Comparison of ENCODE assay signal across 22 cellular contexts in genomic region chr2:179812501-179812900, GRCh38. TPM values are rescaled to one million over a fixed set of nuclear protein-coding genes. Genes with fewer than 3 reads are reported as not detected.
DNase-seq lines count a peak whose midpoint lies in the region; ATAC-seq and TF ChIP-seq lines count a peak whose summit lies in the region.
"Had no signal": no experiment of that assay in that cellular context is flagged by ENCODE, and none has a peak within 500 bp of the region (broad histone marks: within the 10 kb centered on the region; RNA-seq: fewer than 3 reads in every experiment).

No MANE protein-coding gene starts in this region.

- no peak overlapping the region for H2AFZ ChIP-seq in SK-N-SH (ENCODE audit: low read depth)

- H3K27ac ChIP-seq in SK-N-SH (ENCODE audit: low read depth in 2 of 2, low read length in 1 of 2): no peak overlapping the region
- H3K27ac ChIP-seq: 22Rv1; BLaER1 treated with 17β-estradiol and CSF1 and Interleukin-3, amounts not matched to agents 10 nM and 100 nM had no signal

- no peaks in the 10 kb centered on the region for H3K27me3 ChIP-seq in SK-N-SH (ENCODE audit: insufficient read depth)
- H3K27me3 ChIP-seq: BLaER1 treated with 17β-estradiol and CSF1 and Interleukin-3, amounts not matched to agents 10 nM and 100 nM had no signal

- H3K4me2 ChIP-seq in SK-N-SH: no peak overlapping the region
- H3K4me2 ChIP-seq: BLaER1 treated with 17β-estradiol and CSF1 and Interleukin-3, amounts not matched to agents 10 nM and 100 nM had no signal

- H3K4me3 ChIP-seq in SK-N-SH (ENCODE audit: low read depth in 2 of 2, low read length in 1 of 2) (no peak overlapping the region), fibroblast of mammary gland (ENCODE audit: control insufficient read depth, low read depth, low read length) (no peak overlapping the region)
- H3K4me3 ChIP-seq: BLaER1 treated with 17β-estradiol and CSF1 and Interleukin-3, amounts not matched to agents 10 nM and 100 nM had no signal

- no peak for TF ChIP-seq RAD21 in SK-N-SH (IDR thresholded peaks at IDR 0.05; ENCODE audit: low read length)

- no peak for TF ChIP-seq EP300 in SK-N-SH (IDR thresholded peaks at IDR 0.05; ENCODE audit: borderline replicate concordance in 1 of 2, low read depth in 1 of 2, low read length in 1 of 2)

- no peaks in the 10 kb centered on the region for H3F3A ChIP-seq in SK-N-SH (replicated peaks; ENCODE audit: insufficient read depth)

- CTCF ChIA-PET in SK-N-SH (lab: Yijun Ruan, JAX): no interaction called here
- CTCF ChIA-PET in activated CD4-positive, alpha-beta T cell treated with anti-CD3 and anti-CD28 coated beads, Interleukin-2, amount 10 ng/mL, durations not matched to agents 7 days and 5 days (lab: Charles Lee): no interaction called here

- peaks cover 4% of the 10 kb centered on the region for H3K9me3 Mint-ChIP-seq in activated CD4-positive, alpha-beta T cell treated with anti-CD3 and anti-CD28 coated beads, Interleukin-2, amount 10 ng/mL, durations not matched to agents 7 days and 5 days
- no peaks in the 10 kb centered on the region for H3K9me3 Mint-ChIP-seq in activated T-helper 1 cell treated with anti-CD3 and anti-CD28 coated beads, Interleukin-12 subunit alpha, Interleukin-12 subunit beta, Interleukin-2, Interleukin-4 antibody, amounts not matched to agents 30 ng/mL and 10 ng/mL and 1 ng/mL, durations not matched to agents 14 hours and 24 hours and 36 hours

- POLR2A ChIA-PET in SK-N-SH (lab: Yijun Ruan, JAX): no interaction called here
- POLR2A ChIA-PET in activated CD4-positive, alpha-beta T cell treated with anti-CD3 and anti-CD28 coated beads, Interleukin-2, amount 10 ng/mL, durations not matched to agents 7 days and 5 days (lab: Charles Lee): no interaction called here

- no peak overlapping the region for H3K4me3 Mint-ChIP-seq in activated CD4-positive, alpha-beta T cell treated with anti-CD3 and anti-CD28 coated beads, Interleukin-2, amount 10 ng/mL, durations not matched to agents 7 days and 5 days
- no peak overlapping the region for H3K4me3 Mint-ChIP-seq in activated T-helper 1 cell treated with anti-CD3 and anti-CD28 coated beads, Interleukin-12 subunit alpha, Interleukin-12 subunit beta, Interleukin-2, Interleukin-4 antibody, amounts not matched to agents 30 ng/mL and 10 ng/mL and 1 ng/mL, durations not matched to agents 14 hours and 24 hours and 36 hours
- H3K4me3 Mint-ChIP-seq: CD8-positive, alpha-beta T cell had no signal

- TF ChIP-seq CTCF in SK-N-SH (IDR thresholded peaks at IDR 0.05) (no peak), fibroblast of mammary gland (conservative IDR thresholded peaks at IDR 0.05; ENCODE audit: control insufficient read depth, insufficient read depth, low read depth, low read length) (no peak)

- H4K20me1 ChIP-seq in SK-N-SH (ENCODE audit: insufficient read depth): no peaks in the 10 kb centered on the region
- H4K20me1 ChIP-seq: BLaER1 treated with 17β-estradiol and CSF1 and Interleukin-3, amounts not matched to agents 10 nM and 100 nM had no signal

- no peak overlapping the region for H3K9ac ChIP-seq in SK-N-SH
- H3K9ac ChIP-seq: BLaER1 treated with 17β-estradiol and CSF1 and Interleukin-3, amounts not matched to agents 10 nM and 100 nM had no signal

- no peaks in the 10 kb centered on the region for H3K36me3 ChIP-seq in SK-N-SH (replicated peaks in 1 of 2; ENCODE audit: control insufficient read depth in 1 of 2, insufficient read depth in 2 of 2, low read length in 1 of 2)
- H3K36me3 ChIP-seq: BLaER1 treated with 17β-estradiol and CSF1 and Interleukin-3, amounts not matched to agents 10 nM and 100 nM had no signal

- no peaks in the 10 kb centered on the region for H3K79me2 ChIP-seq in SK-N-SH (ENCODE audit: insufficient read depth)

- no peaks in the 10 kb centered on the region for H3K9me2 ChIP-seq in SK-N-SH

- no peaks in the 10 kb centered on the region for H3K27me3 Mint-ChIP-seq in activated CD4-positive, alpha-beta T cell treated with anti-CD3 and anti-CD28 coated beads, Interleukin-2, amount 10 ng/mL, durations not matched to agents 7 days and 5 days
- no peaks in the 10 kb centered on the region for H3K27me3 Mint-ChIP-seq in activated T-helper 1 cell treated with anti-CD3 and anti-CD28 coated beads, Interleukin-12 subunit alpha, Interleukin-12 subunit beta, Interleukin-2, Interleukin-4 antibody, amounts not matched to agents 30 ng/mL and 10 ng/mL and 1 ng/mL, durations not matched to agents 14 hours and 24 hours and 36 hours (ENCODE audit: insufficient read depth)

- no peak overlapping the region for H3K27ac Mint-ChIP-seq in activated CD4-positive, alpha-beta T cell treated with anti-CD3 and anti-CD28 coated beads, Interleukin-2, amount 10 ng/mL, durations not matched to agents 7 days and 5 days
- H3K27ac Mint-ChIP-seq in activated T-helper 1 cell treated with anti-CD3 and anti-CD28 coated beads, Interleukin-12 subunit alpha, Interleukin-12 subunit beta, Interleukin-2, Interleukin-4 antibody, amounts not matched to agents 30 ng/mL and 10 ng/mL and 1 ng/mL, durations not matched to agents 14 hours and 24 hours and 36 hours: no peak overlapping the region
- H3K27ac Mint-ChIP-seq: CD8-positive, alpha-beta T cell had no signal

- no peaks in the 10 kb centered on the region for H3K4me1 Mint-ChIP-seq in activated CD4-positive, alpha-beta T cell treated with anti-CD3 and anti-CD28 coated beads, Interleukin-2, amount 10 ng/mL, durations not matched to agents 7 days and 5 days
- H3K4me1 Mint-ChIP-seq in activated T-helper 1 cell treated with anti-CD3 and anti-CD28 coated beads, Interleukin-12 subunit alpha, Interleukin-12 subunit beta, Interleukin-2, Interleukin-4 antibody, amounts not matched to agents 30 ng/mL and 10 ng/mL and 1 ng/mL, durations not matched to agents 14 hours and 24 hours and 36 hours (ENCODE audit: low read depth): no peaks in the 10 kb centered on the region

- no peak for ATAC-seq in SK-N-SH treated with all-trans-retinoic acid at 6 μM for 48 hours
- ATAC-seq in activated CD4-positive, CD25-positive, alpha-beta regulatory T cell treated with anti-CD3 and anti-CD28 coated beads, Interleukin-2, amount 50 U/mL, for 24 hours: no peak
- ATAC-seq: CD8-positive, alpha-beta T cell had no signal

- peaks cover 18% of the 10 kb centered on the region; the same call in 1 of the 2 replicates for H3K9me3 ChIP-seq in SK-N-SH

- intact Hi-C loops in activated T-helper 1 cell treated with anti-CD3 and anti-CD28 coated beads, Interleukin-12 subunit alpha, Interleukin-12 subunit beta, Interleukin-2, Interleukin-4 antibody, amounts not matched to agents 30 ng/mL and 10 ng/mL and 1 ng/mL, durations not matched to agents 14 hours and 24 hours and 36 hours (cut with micrococcal nuclease): no loop called here

- 76% methylated on average over 1 of the region's 1 CpG for WGBS in SK-N-SH (ENCODE audit: low lambda C conversion rate)

- no peak for DNase-seq in SK-N-SH
- DNase-seq in RKO (ENCODE audit: low spot score): peak; percentile 19
- peak; percentile 24 for DNase-seq in fibroblast of mammary gland (ENCODE audit: low read depth)
- DNase-seq in activated CD4-positive, alpha-beta T cell treated with anti-CD3 and anti-CD28 coated beads, Interleukin-2, amount 10 ng/mL, durations not matched to agents 7 days and 5 days: no peak
- DNase-seq in hypothalamus (lab: John Stamatoyannopoulos, UW): no peak
- no peak for DNase-seq in activated T-helper 1 cell treated with anti-CD3 and anti-CD28 coated beads, Interleukin-12 subunit alpha, Interleukin-12 subunit beta, Interleukin-2, Interleukin-4 antibody, amounts not matched to agents 30 ng/mL and 10 ng/mL and 1 ng/mL, durations not matched to agents 14 hours and 24 hours and 36 hours (ENCODE audit: low spot score)
- DNase-seq: CD8-positive, alpha-beta T cell; DND-41; Kasumi-1; NCI-H1092; NCI-H1436 treated with DMSO at 0.1 percent for 48 hours; NCI-H1930; NCI-H2227 treated with DMSO at 0.1 percent for 48 hours; NCI-H510A; NCI-H748 treated with DMSO at 0.1 percent for 48 hours; OCI-M1; Right ventricle myocardium superior had no signal

- H3K4me1 ChIP-seq in SK-N-SH (ENCODE audit: control insufficient read depth in 1 of 2, insufficient read depth in 2 of 2, low read depth in 1 of 2, low read length in 1 of 2): no peaks in the 10 kb centered on the region; a peak in 1 of 4 replicates
- H3K4me1 ChIP-seq: BLaER1 treated with 17β-estradiol and CSF1 and Interleukin-3, amounts not matched to agents 10 nM and 100 nM had no signal

- H3K36me3 Mint-ChIP-seq in activated CD4-positive, alpha-beta T cell treated with anti-CD3 and anti-CD28 coated beads, Interleukin-2, amount 10 ng/mL, durations not matched to agents 7 days and 5 days (ENCODE audit: low read depth): no peaks in the 10 kb centered on the region
- no peaks in the 10 kb centered on the region for H3K36me3 Mint-ChIP-seq in activated T-helper 1 cell treated with anti-CD3 and anti-CD28 coated beads, Interleukin-12 subunit alpha, Interleukin-12 subunit beta, Interleukin-2, Interleukin-4 antibody, amounts not matched to agents 30 ng/mL and 10 ng/mL and 1 ng/mL, durations not matched to agents 14 hours and 24 hours and 36 hours (ENCODE audit: low read depth)
- H3K36me3 Mint-ChIP-seq: CD8-positive, alpha-beta T cell had no signal

TF ChIP-seq in SK-N-SH, 30 proteins besides CTCF, POLR2A, EP300 and RAD21:
- TF ChIP-seq FOSL2 (IDR thresholded peaks at IDR 0.05; ENCODE audit: borderline replicate concordance, low read depth) (0 out of 2 replicates have a peak, but pooled peaks have one; percentile 7), FOXM1 (IDR thresholded peaks at IDR 0.05; ENCODE audit: low read depth) (no peak)
TF ChIP-seq in SK-N-SH: peak in this region for 1.

TF ChIP-seq in SK-N-SH treated with all-trans-retinoic acid at 6 μM for 48 hours, 23 proteins besides CTCF, POLR2A, EP300 and RAD21:
- TF ChIP-seq ARNTL (CRISPR knock-in tag; IDR thresholded peaks at IDR 0.05; ENCODE audit: borderline replicate concordance, low read depth): no peak
- no peak for TF ChIP-seq ZNF565 (CRISPR knock-in tag; conservative IDR thresholded peaks at IDR 0.05; ENCODE audit: low read depth)
- TF ChIP-seq TCF4 (CRISPR knock-in tag; IDR thresholded peaks at IDR 0.05; ENCODE audit: borderline replicate concordance): no peak
- TF ChIP-seq ZNF70 (CRISPR knock-in tag; IDR thresholded peaks at IDR 0.05): no peak

RNA-seq across cellular contexts. Expression of gene ZNF385B, which starts 48.9 kb away (rescaled TPM):
- polyA plus RNA-seq in SK-N-SH (2012; rRNA removed): 0.15 and 0.16 TPM in 2 replicates
- 0.12 and 0.13 TPM in 2 replicates for polyA plus RNA-seq in SK-N-SH (2012; cell fraction: cytosol; rRNA removed)
- polyA plus RNA-seq in SK-N-SH (2012; cell fraction: nucleus; rRNA removed): 0.12 and 0.13 TPM in 2 replicates
- total RNA-seq in activated CD4-positive, alpha-beta T cell treated with anti-CD3 and anti-CD28 coated beads, Interleukin-2, amount 10 ng/mL, durations not matched to agents 7 days and 5 days: not detected
- total RNA-seq in activated T-helper 1 cell treated with anti-CD3 and anti-CD28 coated beads, Interleukin-12 subunit alpha, Interleukin-12 subunit beta, Interleukin-2, Interleukin-4 antibody, amounts not matched to agents 30 ng/mL and 10 ng/mL and 1 ng/mL, durations not matched to agents 14 hours and 24 hours and 36 hours: not detected in 2 replicates
- total RNA-seq: CD8-positive, alpha-beta T cell; SK-MEL-5 had no signal

Comparison
In these comparisons a context has a peak if more than half of its experiments do, and no peak if none do; other contexts are left out.
1. DNase-seq: peak in RKO (single experiment) and fibroblast of mammary gland (single experiment); none in SK-N-SH (single experiment), activated CD4-positive, alpha-beta T cell treated with anti-CD3 and anti-CD28 coated beads, Interleukin-2, amount 10 ng/mL, durations not matched to agents 7 days and 5 days (single experiment), hypothalamus (0 of 51) and activated T-helper 1 cell treated with anti-CD3 and anti-CD28 coated beads, Interleukin-12 subunit alpha, Interleukin-12 subunit beta, Interleukin-2, Interleukin-4 antibody, amounts not matched to agents 30 ng/mL and 10 ng/mL and 1 ng/mL, durations not matched to agents 14 hours and 24 hours and 36 hours (single experiment).